8 cellular contexts compared by ENCODE assay signal in genomic region chr1:39391741-39392679, GRCh38.
DNase-seq lines count a peak whose midpoint lies in the region; ATAC-seq and TF ChIP-seq lines count a peak whose summit lies in the region.

No MANE protein-coding gene starts in this region.

- H3K9me3 Mint-ChIP-seq in H9: no peaks in the 10 kb centered on the region
- H3K9me3 Mint-ChIP-seq in neural crest cell: no peaks in the 10 kb centered on the region

- H2AFZ ChIP-seq in H9 (ENCODE audit: low read length): no peak overlapping the region

- DNase-seq in H9 (no peak), SK-MEL-5 (ENCODE audit: low read depth, low spot score) (peak; percentile 55), fibroblast of pulmonary artery (ENCODE audit: low read depth) (peak; percentile 92), neural crest cell (ENCODE audit: low read depth, low spot score) (no peak), GM19240 (ENCODE audit: insufficient read length, low spot score) (no peak), NCI-H2171 treated with DMSO at 0.1 percent for 48 hours (lab: John Stamatoyannopoulos, UW) (no peak)

- ATAC-seq in HG02885 (IDR thresholded peaks at IDR 0.05; ENCODE audit: poor library complexity, unreplicated experiment): no peak
- no peak for ATAC-seq in GM21825 (IDR thresholded peaks at IDR 0.05; ENCODE audit: unreplicated experiment)

- H3K27ac ChIP-seq in H9 (ENCODE audit: insufficient read length, low read depth, low read length): no peak overlapping the region

- H3K27me3 ChIP-seq in H9 (ENCODE audit: insufficient read depth, low read length): no peaks in the 10 kb centered on the region

- H3K9ac ChIP-seq in H9 (ENCODE audit: extremely low read depth, insufficient read length, low read length): no peak overlapping the region

- no peak overlapping the region for H2BK5ac ChIP-seq in H9 (ENCODE audit: insufficient read length, low read length)

- no peak overlapping the region for H3K4ac ChIP-seq in H9 (ENCODE audit: low read depth, low read length)

- H3K56ac ChIP-seq in H9 (ENCODE audit: insufficient read length, low read depth, low read length): no peak overlapping the region

- H3K4me1 ChIP-seq in H9 (ENCODE audit: insufficient read depth, low read length): peaks cover 6% of the 10 kb centered on the region; the same call in 1 of the 2 replicates

- H2BK15ac ChIP-seq in H9 (ENCODE audit: low read depth, low read length): no peak overlapping the region

- peaks cover 3% of the 10 kb centered on the region for H3K79me1 ChIP-seq in H9 (ENCODE audit: insufficient read depth, low read depth, low read length, poor library complexity, severe bottlenecking)

- peaks cover 6% of the 10 kb centered on the region for H3K79me2 ChIP-seq in H9 (ENCODE audit: insufficient read depth, low read length)

- no peaks in the 10 kb centered on the region for H3K9me3 ChIP-seq in H9 (ENCODE audit: control insufficient read depth, low read depth, low read length)

- peak overlapping the region in 1 of 2 experiments; percentile 1; a peak in 2 of 5 replicates for H3K4me3 Mint-ChIP-seq in H9
- H3K4me3 Mint-ChIP-seq in neural crest cell: no peak overlapping the region

- no peak overlapping the region for H3K4me3 ChIP-seq in fibroblast of pulmonary artery (replicated peaks; ENCODE audit: low read depth, low read length)

- no peak overlapping the region for H3K18ac ChIP-seq in H9 (ENCODE audit: insufficient read length, low read depth, low read length)

- no peak overlapping the region for H2BK120ac ChIP-seq in H9 (ENCODE audit: low read depth, low read length, poor library complexity, severe bottlenecking)

- in situ Hi-C loops in SK-MEL-5 (cut with HindIII; ENCODE audit: low pct_unique_long_range_greater_than_20kb, low sequenced_read_pairs): no loop called here

- H3K36me3 Mint-ChIP-seq in H9 (ENCODE audit: insufficient read depth in 1 of 3, low read depth in 3 of 3) (peaks cover 21 to 38% (median 30%) of the 10 kb centered on the region in 3 experiments; a peak in 6 of 7 replicates), neural crest cell (ENCODE audit: low read depth) (peaks cover 5% of the 10 kb centered on the region)

- H4K20me1 ChIP-seq in H9 (ENCODE audit: control insufficient read depth, insufficient read depth, insufficient read length): peaks cover 4% of the 10 kb centered on the region

- H3K4me2 ChIP-seq in H9 (ENCODE audit: insufficient read depth, insufficient read length, low read length): peak overlapping the region; percentile 4

- H2BK20ac ChIP-seq in H9 (ENCODE audit: low read depth, low read length, poor library complexity, severe bottlenecking): no peak overlapping the region

- no peak overlapping the region for H2BK12ac ChIP-seq in H9 (ENCODE audit: insufficient read length, low read depth, low read length)

- H3K4me1 Mint-ChIP-seq in H9 (peaks cover 31 to 37% of the 10 kb centered on the region in 2 experiments), neural crest cell (peaks cover 40% of the 10 kb centered on the region)

- no peaks in the 10 kb centered on the region for H3K23me2 ChIP-seq in H9 (ENCODE audit: insufficient read length, low read depth, low read length, poor library complexity, severe bottlenecking)

- H4K5ac ChIP-seq in H9 (ENCODE audit: insufficient read length, low read depth, low read length): no peak overlapping the region

- no peak overlapping the region for H4K8ac ChIP-seq in H9 (replicated peaks; ENCODE audit: insufficient read length, low read depth, low read length)

- H3K14ac ChIP-seq in H9 (ENCODE audit: insufficient read depth, low read length): no peak overlapping the region

- no peak overlapping the region for H4K91ac ChIP-seq in H9 (ENCODE audit: insufficient read length, low read depth, low read length)

- H3T11ph ChIP-seq in H9 (ENCODE audit: low read length): no peak overlapping the region

- H3K23ac ChIP-seq in H9 (ENCODE audit: insufficient read length, low read depth, low read length): no peak overlapping the region

- TF ChIP-seq CTCF in H9 (conservative IDR thresholded peaks at IDR 0.05): no peak
- no peak for TF ChIP-seq CTCF in fibroblast of pulmonary artery (IDR thresholded peaks at IDR 0.05; ENCODE audit: low read length, missing control alignments)
- TF ChIP-seq CTCF in neural crest cell (conservative IDR thresholded peaks at IDR 0.05): no peak

- WGBS in H9 (ENCODE audit: extremely low coverage, insufficient read length, low lambda C conversion rate): no CpG with 5 or more reads among the region's 5 CpGs

- H3K27ac Mint-ChIP-seq in H9 (peak overlapping the region in 2 of 3 experiments; percentile 73 to 79; a peak in 5 of 7 replicates), neural crest cell (ENCODE audit: unreplicated experiment) (peak overlapping the region; percentile 79)

- no peak overlapping the region for H2AK5ac ChIP-seq in H9 (ENCODE audit: insufficient read length, low read length)

- H3K27me3 Mint-ChIP-seq in H9 (ENCODE audit: low read depth): no peaks in the 10 kb centered on the region
- no peaks in the 10 kb centered on the region for H3K27me3 Mint-ChIP-seq in neural crest cell (ENCODE audit: low read depth)

Comparison
In these comparisons a context has a peak if more than half of its experiments do, and no peak if none do; other contexts are left out.
1. DNase-seq: peak in SK-MEL-5 (single experiment) and fibroblast of pulmonary artery (single experiment); none in H9 (single experiment), neural crest cell (single experiment), GM19240 (single experiment) and NCI-H2171 treated with DMSO at 0.1 percent for 48 hours (single experiment).